In the genomic region with DNA sequence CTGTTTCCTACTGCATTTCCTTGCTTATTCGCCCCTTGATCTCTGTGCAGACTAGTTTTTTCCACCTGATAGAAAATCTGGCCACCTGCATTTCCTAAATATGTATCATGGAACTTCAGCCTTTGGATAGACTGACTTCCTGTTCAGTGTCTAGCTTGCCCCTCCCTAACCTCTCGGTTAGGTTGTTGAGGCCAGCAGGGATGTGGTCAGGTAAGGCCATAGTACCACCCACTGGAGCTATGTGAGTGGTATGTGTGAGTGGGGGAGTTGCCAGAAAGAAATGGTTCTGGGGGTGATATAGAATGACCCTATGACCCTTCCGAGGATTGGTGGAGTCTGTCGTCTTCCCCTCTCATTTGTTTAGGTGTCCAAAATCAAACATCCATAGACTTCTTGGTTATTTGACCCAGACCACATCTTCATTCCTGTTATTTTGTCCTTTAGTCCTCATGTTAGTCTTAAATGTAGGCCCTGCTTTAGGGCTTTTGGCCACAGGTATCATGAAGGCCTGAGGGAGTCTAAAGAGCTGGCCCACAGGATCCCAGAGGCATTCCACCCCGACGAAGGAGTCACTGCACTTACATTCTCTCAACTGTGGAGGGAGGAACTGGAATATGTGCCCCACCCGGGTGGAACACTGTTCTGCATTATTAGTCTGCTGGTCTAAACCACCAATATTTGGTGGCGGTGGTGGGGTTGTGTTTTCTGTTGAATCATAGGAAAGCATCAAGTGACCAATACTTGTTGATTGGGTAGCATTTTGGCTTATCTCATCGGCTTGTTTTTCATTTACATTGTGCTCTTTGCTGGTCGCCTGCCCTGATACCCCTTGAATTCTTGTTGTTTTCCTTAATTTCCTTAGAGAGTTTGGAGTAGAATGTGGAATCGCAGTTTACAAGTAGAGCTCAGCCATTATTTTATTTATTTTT, we compare ENCODE assay signal across 1 cellular context.
TF ChIP-seq lines count a peak whose summit lies in the region.

No MANE protein-coding gene starts in this region.

TF ChIP-seq in K562, 482 proteins besides CTCF, POLR2A, EP300 and RAD21:
- TF ChIP-seq, protein P1, sequence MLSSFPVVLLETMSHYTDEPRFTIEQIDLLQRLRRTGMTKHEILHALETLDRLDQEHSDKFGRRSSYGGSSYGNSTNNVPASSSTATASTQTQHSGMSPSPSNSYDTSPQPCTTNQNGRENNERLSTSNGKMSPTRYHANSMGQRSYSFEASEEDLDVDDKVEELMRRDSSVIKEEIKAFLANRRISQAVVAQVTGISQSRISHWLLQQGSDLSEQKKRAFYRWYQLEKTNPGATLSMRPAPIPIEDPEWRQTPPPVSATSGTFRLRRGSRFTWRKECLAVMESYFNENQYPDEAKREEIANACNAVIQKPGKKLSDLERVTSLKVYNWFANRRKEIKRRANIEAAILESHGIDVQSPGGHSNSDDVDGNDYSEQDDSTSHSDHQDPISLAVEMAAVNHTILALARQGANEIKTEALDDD (IDR thresholded peaks at IDR 0.05) = 0 out of 2 replicates have a peak, but pooled peaks have one; percentile 37
- TF ChIP-seq SPI1 (IDR thresholded peaks at IDR 0.05; ENCODE audit: borderline replicate concordance, low read depth, low read length) (peak; percentile 25; the same call in 1 of the 2 replicates), POLR3G (IDR thresholded peaks at IDR 0.05; ENCODE audit: extremely low read depth, insufficient read length, insufficient replicate concordance) (no peak), U2AF2 (optimal IDR thresholded peaks at IDR 0.05; ENCODE audit: low read depth, low read length) (no peak), CC2D1A (IDR thresholded peaks at IDR 0.05) (no peak)
- TF ChIP-seq, protein P2, sequence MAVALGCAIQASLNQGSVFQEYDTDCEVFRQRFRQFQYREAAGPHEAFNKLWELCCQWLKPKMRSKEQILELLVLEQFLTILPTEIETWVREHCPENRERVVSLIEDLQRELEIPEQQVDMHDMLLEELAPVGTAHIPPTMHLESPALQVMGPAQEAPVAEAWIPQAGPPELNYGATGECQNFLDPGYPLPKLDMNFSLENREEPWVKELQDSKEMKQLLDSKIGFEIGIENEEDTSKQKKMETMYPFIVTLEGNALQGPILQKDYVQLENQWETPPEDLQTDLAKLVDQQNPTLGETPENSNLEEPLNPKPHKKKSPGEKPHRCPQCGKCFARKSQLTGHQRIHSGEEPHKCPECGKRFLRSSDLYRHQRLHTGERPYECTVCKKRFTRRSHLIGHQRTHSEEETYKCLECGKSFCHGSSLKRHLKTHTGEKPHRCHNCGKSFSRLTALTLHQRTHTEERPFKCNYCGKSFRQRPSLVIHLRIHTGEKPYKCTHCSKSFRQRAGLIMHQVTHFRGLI (CRISPR knock-in tag; IDR thresholded peaks at IDR 0.05) = no peak
- TF ChIP-seq, protein P3, sequence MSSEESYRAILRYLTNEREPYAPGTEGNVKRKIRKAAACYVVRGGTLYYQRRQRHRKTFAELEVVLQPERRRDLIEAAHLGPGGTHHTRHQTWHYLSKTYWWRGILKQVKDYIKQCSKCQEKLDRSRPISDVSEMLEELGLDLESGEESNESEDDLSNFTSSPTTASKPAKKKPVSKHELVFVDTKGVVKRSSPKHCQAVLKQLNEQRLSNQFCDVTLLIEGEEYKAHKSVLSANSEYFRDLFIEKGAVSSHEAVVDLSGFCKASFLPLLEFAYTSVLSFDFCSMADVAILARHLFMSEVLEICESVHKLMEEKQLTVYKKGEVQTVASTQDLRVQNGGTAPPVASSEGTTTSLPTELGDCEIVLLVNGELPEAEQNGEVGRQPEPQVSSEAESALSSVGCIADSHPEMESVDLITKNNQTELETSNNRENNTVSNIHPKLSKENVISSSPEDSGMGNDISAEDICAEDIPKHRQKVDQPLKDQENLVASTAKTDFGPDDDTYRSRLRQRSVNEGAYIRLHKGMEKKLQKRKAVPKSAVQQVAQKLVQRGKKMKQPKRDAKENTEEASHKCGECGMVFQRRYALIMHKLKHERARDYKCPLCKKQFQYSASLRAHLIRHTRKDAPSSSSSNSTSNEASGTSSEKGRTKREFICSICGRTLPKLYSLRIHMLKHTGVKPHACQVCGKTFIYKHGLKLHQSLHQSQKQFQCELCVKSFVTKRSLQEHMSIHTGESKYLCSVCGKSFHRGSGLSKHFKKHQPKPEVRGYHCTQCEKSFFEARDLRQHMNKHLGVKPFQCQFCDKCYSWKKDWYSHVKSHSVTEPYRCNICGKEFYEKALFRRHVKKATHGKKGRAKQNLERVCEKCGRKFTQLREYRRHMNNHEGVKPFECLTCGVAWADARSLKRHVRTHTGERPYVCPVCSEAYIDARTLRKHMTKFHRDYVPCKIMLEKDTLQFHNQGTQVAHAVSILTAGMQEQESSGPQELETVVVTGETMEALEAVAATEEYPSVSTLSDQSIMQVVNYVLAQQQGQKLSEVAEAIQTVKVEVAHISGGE (CRISPR knock-in tag; IDR thresholded peaks at IDR 0.05) = no peak
